10 cellular contexts compared by ENCODE assay signal in the genomic region with DNA sequence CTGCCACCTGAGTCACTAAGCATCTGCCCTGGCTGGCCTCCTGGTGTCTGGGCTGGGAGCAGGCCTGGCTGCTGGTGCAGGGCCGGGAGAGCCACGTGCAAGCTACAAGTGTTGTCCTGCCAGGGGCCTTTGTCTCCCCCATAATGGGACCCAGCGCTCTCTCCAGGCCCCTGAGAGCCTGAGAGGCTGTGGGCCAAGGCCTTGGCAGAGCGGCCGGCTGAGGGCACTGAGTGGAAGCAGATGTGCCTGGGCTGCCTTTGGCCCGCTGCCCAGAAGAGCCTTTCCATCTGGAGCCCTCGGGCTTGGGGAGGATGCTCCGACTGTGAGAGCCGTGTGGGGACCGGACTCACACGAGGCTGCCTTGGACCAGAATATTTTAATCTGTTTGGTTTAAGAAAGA.
DNase-seq lines count a peak whose midpoint lies in the region; ATAC-seq, FAIRE-seq and TF ChIP-seq lines count a peak whose summit lies in the region.
"Had no signal": no experiment of that assay in that cellular context is flagged by ENCODE, and none has a peak within 500 bp of the region (broad histone marks: within the 10 kb centered on the region; RNA-seq: fewer than 3 reads in every experiment).

No MANE protein-coding gene starts in this region.

- no peaks in the 10 kb centered on the region; a peak in 1 of 5 replicates for H3K27me3 ChIP-seq in HepG2 (ENCODE audit: control insufficient read depth in 1 of 2, insufficient read depth in 2 of 2, low read length in 2 of 2)

- no peak overlapping the region for H3K4me2 ChIP-seq in HepG2 (ENCODE audit: low read depth, low read length)

- POLR2A ChIA-PET in HepG2 (lab: Yijun Ruan, JAX): interaction anchor here (1.6 kb wide), 1 partner anchor 14 kb away, joined by 6 read pairs; no protein-coding TSS in a partner anchor

- peak; percentile 22 for DNase-seq in activated effector memory CD4-positive, alpha-beta T cell treated with anti-CD3 and anti-CD28 coated beads, Interleukin-2, amount 50 U/mL, for 16 hours
- no peak for DNase-seq in activated effector memory CD4-positive, alpha-beta T cell treated with Interleukin-2 at 50 U/mL for 16 hours
- DNase-seq in caudate nucleus (lab: John Stamatoyannopoulos, UW) (peak in 60 of 61 donors; percentile 27 to 95 (median 85)), HepG2 (ENCODE audit: low spot score) (no peak), NCI-H1436 treated with DMSO at 0.1 percent for 48 hours (lab: John Stamatoyannopoulos, UW) (no peak)
- DNase-seq in activated CD4-positive, alpha-beta T cell treated with anti-CD3 and anti-CD28 coated beads for 4 hours: no peak
- DNase-seq in activated CD4-positive, alpha-beta T cell treated with anti-CD3 and anti-CD28 coated beads, Interleukin-2, amount 50 U/mL, for 4 hours: no peak
- DNase-seq: MV-4-11, T-helper 9 cell had no signal

- H3K36me3 ChIP-seq in HepG2 (replicated peaks in 1 of 2; ENCODE audit: control insufficient read depth in 1 of 2, insufficient read depth in 2 of 2, low read length in 2 of 2): no peaks in the 10 kb centered on the region

- no peak for ATAC-seq in HepG2
- ATAC-seq in HG03159 (IDR thresholded peaks at IDR 0.05; ENCODE audit: unreplicated experiment): no peak

- no peak overlapping the region for H3K9ac ChIP-seq in HepG2 (ENCODE audit: insufficient read depth, low read depth, low read length)

- no peaks in the 10 kb centered on the region for H3K9me3 ChIP-seq in HepG2 (ENCODE audit: low read length)

- H2AFZ ChIP-seq in HepG2 (ENCODE audit: low read length): no peak overlapping the region

- TF ChIP-seq EP300 in HepG2 (IDR thresholded peaks at IDR 0.05; ENCODE audit: low read depth in 2 of 2, low read length in 2 of 2): no peak
- TF ChIP-seq EP300 in HepG2 (CRISPR knock-in tag; IDR thresholded peaks at IDR 0.05; ENCODE audit: borderline replicate concordance): no peak

- no peaks in the 10 kb centered on the region for H4K20me1 ChIP-seq in HepG2 (ENCODE audit: insufficient read depth, low read length)

- H3K4me3 ChIP-seq in HepG2 (replicated peaks in 1 of 3; ENCODE audit: insufficient read depth in 1 of 3, low read depth in 2 of 3, low read length in 3 of 3): no peak overlapping the region

- peaks cover 87% of the 10 kb centered on the region for H3K4me1 ChIP-seq in HepG2 (ENCODE audit: insufficient read depth, low read length)

- no peak for TF ChIP-seq CTCF in HepG2 (CRISPR knock-in tag; IDR thresholded peaks at IDR 0.05)

- no peaks in the 10 kb centered on the region for H3K79me2 ChIP-seq in HepG2 (ENCODE audit: insufficient read depth, low read length)

- no peak for TF ChIP-seq POLR2A in HepG2 (IDR thresholded peaks at IDR 0.05; ENCODE audit: insufficient read depth in 1 of 2, low read depth in 2 of 2, low read length in 2 of 2)

- intact Hi-C loops in HepG2 (cut with micrococcal nuclease; ENCODE audit: unreplicated experiment): no loop called here

- BruUV-seq in HepG2 (replicated peaks; lab: Mats Ljungman, UMichigan): no TSS peak

- TF ChIP-seq RAD21 in HepG2 (CRISPR knock-in tag; IDR thresholded peaks at IDR 0.05): no peak

- 92% methylated on average over 7 of the region's 11 CpGs for WGBS in HepG2 (ENCODE audit: low lambda C conversion rate)

- in situ Hi-C loops in HepG2 (cut with HindIII; ENCODE audit: extremely low pct_ligation_motif_present, low pct_unique_long_range_greater_than_20kb): no loop called here

- H3K27ac ChIP-seq in caudate nucleus (ENCODE audit: low read depth, low read length): no peak overlapping the region
- H3K27ac ChIP-seq in HepG2 (ENCODE audit: extremely low read length, insufficient read depth, low read length): no peak overlapping the region

- CTCF ChIA-PET in HepG2 (lab: Yijun Ruan, JAX; ENCODE audit: low intra/inter-chr PET ratio, low total read pairs): no interaction called here

- no peak for FAIRE-seq in HepG2 (lab: Jason Lieb, UNC)

TF ChIP-seq in HepG2, 621 proteins besides CTCF, POLR2A, EP300 and RAD21:
- TF ChIP-seq AHR (CRISPR knock-in tag; IDR thresholded peaks at IDR 0.05) (no peak), MEF2D (CRISPR knock-in tag; IDR thresholded peaks at IDR 0.05) (no peak)
- TF ChIP-seq, protein P1, sequence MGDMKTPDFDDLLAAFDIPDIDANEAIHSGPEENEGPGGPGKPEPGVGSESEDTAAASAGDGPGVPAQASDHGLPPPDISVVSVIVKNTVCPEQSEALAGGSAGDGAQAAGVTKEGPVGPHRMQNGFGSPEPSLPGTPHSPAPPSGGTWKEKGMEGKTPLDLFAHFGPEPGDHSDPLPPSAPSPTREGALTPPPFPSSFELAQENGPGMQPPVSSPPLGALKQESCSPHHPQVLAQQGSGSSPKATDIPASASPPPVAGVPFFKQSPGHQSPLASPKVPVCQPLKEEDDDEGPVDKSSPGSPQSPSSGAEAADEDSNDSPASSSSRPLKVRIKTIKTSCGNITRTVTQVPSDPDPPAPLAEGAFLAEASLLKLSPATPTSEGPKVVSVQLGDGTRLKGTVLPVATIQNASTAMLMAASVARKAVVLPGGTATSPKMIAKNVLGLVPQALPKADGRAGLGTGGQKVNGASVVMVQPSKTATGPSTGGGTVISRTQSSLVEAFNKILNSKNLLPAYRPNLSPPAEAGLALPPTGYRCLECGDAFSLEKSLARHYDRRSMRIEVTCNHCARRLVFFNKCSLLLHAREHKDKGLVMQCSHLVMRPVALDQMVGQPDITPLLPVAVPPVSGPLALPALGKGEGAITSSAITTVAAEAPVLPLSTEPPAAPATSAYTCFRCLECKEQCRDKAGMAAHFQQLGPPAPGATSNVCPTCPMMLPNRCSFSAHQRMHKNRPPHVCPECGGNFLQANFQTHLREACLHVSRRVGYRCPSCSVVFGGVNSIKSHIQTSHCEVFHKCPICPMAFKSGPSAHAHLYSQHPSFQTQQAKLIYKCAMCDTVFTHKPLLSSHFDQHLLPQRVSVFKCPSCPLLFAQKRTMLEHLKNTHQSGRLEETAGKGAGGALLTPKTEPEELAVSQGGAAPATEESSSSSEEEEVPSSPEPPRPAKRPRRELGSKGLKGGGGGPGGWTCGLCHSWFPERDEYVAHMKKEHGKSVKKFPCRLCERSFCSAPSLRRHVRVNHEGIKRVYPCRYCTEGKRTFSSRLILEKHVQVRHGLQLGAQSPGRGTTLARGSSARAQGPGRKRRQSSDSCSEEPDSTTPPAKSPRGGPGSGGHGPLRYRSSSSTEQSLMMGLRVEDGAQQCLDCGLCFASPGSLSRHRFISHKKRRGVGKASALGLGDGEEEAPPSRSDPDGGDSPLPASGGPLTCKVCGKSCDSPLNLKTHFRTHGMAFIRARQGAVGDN (CRISPR knock-in tag; IDR thresholded peaks at IDR 0.05): peak; percentile 46; the same call in 1 of the 2 replicates

Comparison
In these comparisons a context has a peak if more than half of its experiments do, and no peak if none do; other contexts are left out.
1. DNase-seq: peak in activated effector memory CD4-positive, alpha-beta T cell treated with anti-CD3 and anti-CD28 coated beads, Interleukin-2, amount 50 U/mL, for 16 hours (single experiment) and caudate nucleus (60 of 61); none in activated effector memory CD4-positive, alpha-beta T cell treated with Interleukin-2 at 50 U/mL for 16 hours (single experiment), HepG2 (single experiment), activated CD4-positive, alpha-beta T cell treated with anti-CD3 and anti-CD28 coated beads for 4 hours (0 of 2), NCI-H1436 treated with DMSO at 0.1 percent for 48 hours (single experiment) and activated CD4-positive, alpha-beta T cell treated with anti-CD3 and anti-CD28 coated beads, Interleukin-2, amount 50 U/mL, for 4 hours (0 of 2).